11 cellular contexts compared by ENCODE assay signal in genomic region chr11:12052676-12053605, GRCh38. TPM values are rescaled to one million over a fixed set of nuclear protein-coding genes. Genes with fewer than 3 reads are reported as not detected.
DNase-seq lines count a peak whose midpoint lies in the region; ATAC-seq and TF ChIP-seq lines count a peak whose summit lies in the region.
"Had no signal": no experiment of that assay in that cellular context is flagged by ENCODE, and none has a peak within 500 bp of the region (broad histone marks: within the 10 kb centered on the region; RNA-seq: fewer than 3 reads in every experiment).

No MANE protein-coding gene starts in this region.

- H3K27ac Mint-ChIP-seq in activated CD8-positive, alpha-beta memory T cell treated with anti-CD3 and anti-CD28 coated beads, Interleukin-2, amount 10 ng/mL, durations not matched to agents 7 days and 5 days, result no peak overlapping the region
- H3K27ac Mint-ChIP-seq: B cell, memory B cell had no signal

- CTCF ChIA-PET in activated CD8-positive, alpha-beta memory T cell treated with anti-CD3 and anti-CD28 coated beads, Interleukin-2, amount 10 ng/mL, durations not matched to agents 7 days and 5 days (lab: Charles Lee), result interaction anchor here (0.6 to 14.4 kb wide), 12 partner anchors 7 to 232 kb away, joined by 3 to 472 read pairs (median 5); no protein-coding TSS in a partner anchor

- DNase-seq in activated CD8-positive, alpha-beta memory T cell treated with anti-CD3 and anti-CD28 coated beads, Interleukin-2, amount 10 ng/mL, durations not matched to agents 7 days and 5 days, result peak; percentile 62
- DNase-seq in activated CD8-positive, alpha-beta memory T cell treated with anti-CD3 and anti-CD28 coated beads, Interleukin-2, amount 50 U/mL, for 48 hours, result no peak
- DNase-seq in NCI-H69 (lab: John Stamatoyannopoulos, UW) (peak; percentile 98), coronary artery (ENCODE audit: low spot score) (no peak), NOMO-1 treated with DMSO at 0.1 percent for 48 hours (lab: John Stamatoyannopoulos, UW; ENCODE audit: unreplicated experiment) (no peak), NCI-H1048 (lab: John Stamatoyannopoulos, UW) (no peak)
- DNase-seq in stimulated activated CD4-positive, alpha-beta T cell treated with anti-CD3 and anti-CD28 coated beads, Interleukin-4, amount 100 ng/mL, for 24 hours, result peak; percentile 15

- no peak overlapping the region for H3K4me3 ChIP-seq in coronary artery
- H3K4me3 ChIP-seq: skin epidermis had no signal

- H3K36me3 Mint-ChIP-seq in activated CD8-positive, alpha-beta memory T cell treated with anti-CD3 and anti-CD28 coated beads, Interleukin-2, amount 10 ng/mL, durations not matched to agents 7 days and 5 days, result peaks cover 7% of the 10 kb centered on the region
- H3K36me3 Mint-ChIP-seq: memory B cell had no signal

- peak; percentile 69 for ATAC-seq in activated CD8-positive, alpha-beta memory T cell treated with anti-CD3 and anti-CD28 coated beads, Interleukin-2, amount 10 ng/mL, durations not matched to agents 7 days and 5 days
- no peak for ATAC-seq in GM19351 (IDR thresholded peaks at IDR 0.05; ENCODE audit: unreplicated experiment)

- no peak for TF ChIP-seq CTCF in coronary artery (IDR thresholded peaks at IDR 0.05)

- H3K9me3 Mint-ChIP-seq in activated CD8-positive, alpha-beta memory T cell treated with anti-CD3 and anti-CD28 coated beads, Interleukin-2, amount 10 ng/mL, durations not matched to agents 7 days and 5 days (ENCODE audit: low read depth), result peaks cover 4% of the 10 kb centered on the region

- no peaks in the 10 kb centered on the region for H3K27me3 Mint-ChIP-seq in activated CD8-positive, alpha-beta memory T cell treated with anti-CD3 and anti-CD28 coated beads, Interleukin-2, amount 10 ng/mL, durations not matched to agents 7 days and 5 days

- no peak overlapping the region for H3K4me3 Mint-ChIP-seq in activated CD8-positive, alpha-beta memory T cell treated with anti-CD3 and anti-CD28 coated beads, Interleukin-2, amount 10 ng/mL, durations not matched to agents 7 days and 5 days
- H3K4me3 Mint-ChIP-seq: B cell, memory B cell had no signal

- H3K27ac ChIP-seq in coronary artery, result peak overlapping the region; percentile 6 to 88

- peaks cover 4% of the 10 kb centered on the region for H3K4me1 Mint-ChIP-seq in activated CD8-positive, alpha-beta memory T cell treated with anti-CD3 and anti-CD28 coated beads, Interleukin-2, amount 10 ng/mL, durations not matched to agents 7 days and 5 days
- H3K4me1 Mint-ChIP-seq: B cell, memory B cell had no signal

RNA-seq across cellular contexts. Expression of gene DKK3, which starts 44.5 kb away (rescaled TPM):
- total RNA-seq in activated CD8-positive, alpha-beta memory T cell treated with anti-CD3 and anti-CD28 coated beads, Interleukin-2, amount 10 ng/mL, durations not matched to agents 7 days and 5 days, result not detected
- total RNA-seq: B cell had no signal

RNA-seq across cellular contexts. Expression of gene MICAL2, which starts 57.4 kb away (rescaled TPM):
- 100 to 1,000 TPM; 120 to 168 TPM for total RNA-seq in activated CD8-positive, alpha-beta memory T cell treated with anti-CD3 and anti-CD28 coated beads, Interleukin-2, amount 10 ng/mL, durations not matched to agents 7 days and 5 days

Comparison
In these comparisons a context has a peak if more than half of its experiments do, and no peak if none do; other contexts are left out.
1. DNase-seq: peak in activated CD8-positive, alpha-beta memory T cell treated with anti-CD3 and anti-CD28 coated beads, Interleukin-2, amount 10 ng/mL, durations not matched to agents 7 days and 5 days (single experiment), NCI-H69 (single experiment) and stimulated activated CD4-positive, alpha-beta T cell treated with anti-CD3 and anti-CD28 coated beads, Interleukin-4, amount 100 ng/mL, for 24 hours (single experiment); none in activated CD8-positive, alpha-beta memory T cell treated with anti-CD3 and anti-CD28 coated beads, Interleukin-2, amount 50 U/mL, for 48 hours (single experiment), coronary artery (single experiment), NOMO-1 treated with DMSO at 0.1 percent for 48 hours (single experiment) and NCI-H1048 (single experiment).